In genomic region chr16:58348986-58349385, GRCh38 we compare ENCODE assay signal across 29 cellular contexts. TPM values are rescaled to one million over a fixed set of nuclear protein-coding genes. Genes with fewer than 3 reads are reported as not detected.
A peak's percentile ranks its signal among the peaks of the same experiment; 100 is the strongest.
DNase-seq lines count a peak whose midpoint lies in the region; ATAC-seq, FAIRE-seq and TF ChIP-seq lines count a peak whose summit lies in the region.
"Had no signal": no experiment of that assay in that cellular context is flagged by ENCODE, and none has a peak within 500 bp of the region (broad histone marks: within the 10 kb centered on the region; RNA-seq: fewer than 3 reads in every experiment).

No MANE protein-coding gene starts in this region.

- H3K23ac ChIP-seq in H1 (ENCODE audit: insufficient read length) = no peak overlapping the region

- POLR2A ChIA-PET in H1 (lab: Charles Lee; ENCODE audit: partially characterized antibody) = no interaction called here

- H3K79me2 ChIP-seq in H1 (ENCODE audit: control insufficient read depth in 1 of 2, insufficient read depth in 2 of 2, low read length in 2 of 2) = no peaks in the 10 kb centered on the region

- H2AK5ac ChIP-seq in H1 (ENCODE audit: low read depth, low read length) = no peak overlapping the region

- TF ChIP-seq RAD21 in H1 (IDR thresholded peaks at IDR 0.05 in 1 of 2, conservative IDR thresholded peaks at IDR 0.05 in 1 of 2; ENCODE audit: low read depth in 2 of 2, low read length in 2 of 2) = no peak

- TF ChIP-seq CTCF in H1 (IDR thresholded peaks at IDR 0.05; ENCODE audit: control extremely low read depth in 1 of 3, insufficient read depth in 1 of 3, low read depth in 1 of 3, low read length in 3 of 3) = no peak

- no peak overlapping the region for H2BK5ac ChIP-seq in H1 (ENCODE audit: low read depth, low read length)

- no peak overlapping the region for H3K4me3 ChIP-seq in H1 (ENCODE audit: extremely low read depth in 1 of 4, insufficient read depth in 2 of 4, low read depth in 3 of 4, low read length in 4 of 4)
- H3K4me3 ChIP-seq: A549, gastroesophageal sphincter, GM23338, ovary, vagina had no signal

- no peak overlapping the region for H3K9ac ChIP-seq in H1 (replicated peaks in 1 of 4; ENCODE audit: extremely low read depth in 1 of 4, low read depth in 3 of 4, low read length in 3 of 4)

- no peak for FAIRE-seq in H1 (lab: Jason Lieb, UNC)

- no peak overlapping the region for H3K14ac ChIP-seq in H1 (ENCODE audit: insufficient read length)

- no peak overlapping the region for H3K18ac ChIP-seq in H1 (ENCODE audit: extremely low read depth, low read length)

- no peak overlapping the region for H4K91ac ChIP-seq in H1 (replicated peaks; ENCODE audit: insufficient read length, low read length)

- H3K56ac ChIP-seq in H1 (replicated peaks; ENCODE audit: insufficient read length, low read depth, low read length) = no peak overlapping the region

- H2AFZ ChIP-seq in H1 (ENCODE audit: low read length) = 0 out of 2 replicates have a peak overlapping the region, but pooled peaks have one; percentile 66
- H2AFZ ChIP-seq: GM23338 had no signal

- no peak overlapping the region for H2BK120ac ChIP-seq in H1 (replicated peaks; ENCODE audit: low read depth, low read length)

- no peak overlapping the region for H2BK15ac ChIP-seq in H1 (ENCODE audit: low read length)

- CTCF ChIA-PET in H1 (lab: Charles Lee; ENCODE audit: partially characterized antibody) = interaction anchor here (0.6 to 1.6 kb wide), 4 partner anchors 9 to 313 kb away, joined by 3 to 6 read pairs (median 3); no protein-coding TSS in a partner anchor

- H3K9me3 ChIP-seq in H1 (ENCODE audit: insufficient read depth in 2 of 2, low read depth in 1 of 2, low read length in 1 of 2) = peaks cover 0 to 5% of the 10 kb centered on the region in 2 experiments; a peak in 2 of 4 replicates
- H3K9me3 ChIP-seq: A549, ovary, vagina had no signal

- no peak for TF ChIP-seq EP300 in H1 (IDR thresholded peaks at IDR 0.05; ENCODE audit: borderline replicate concordance in 1 of 2, low read depth in 2 of 2, low read length in 2 of 2)

- H3K27me3 ChIP-seq in H1 (replicated peaks in 1 of 4; ENCODE audit: control insufficient read depth in 3 of 4, extremely low read depth in 1 of 4, insufficient read depth in 3 of 4, low read length in 3 of 4) = peaks cover 0 to 4% (median 0%) of the 10 kb centered on the region in 4 experiments; a peak in 1 of 7 replicates
- H3K27me3 ChIP-seq: ovary, vagina had no signal

- intact Hi-C loops in left colon (cut with DNase I, micrococcal nuclease) = no loop called here

- H3K79me1 ChIP-seq in H1 (ENCODE audit: low read depth, low read length) = no peaks in the 10 kb centered on the region

- no peak overlapping the region for H4K5ac ChIP-seq in H1 (ENCODE audit: insufficient read length, low read depth, low read length)

- no peak overlapping the region for H4K8ac ChIP-seq in H1 (ENCODE audit: extremely low read depth, insufficient read depth, low read length)

- ATAC-seq in HG02759 (IDR thresholded peaks at IDR 0.05; ENCODE audit: unreplicated experiment) (no peak), left colon (no peak)
- ATAC-seq: A549; activated CD4-positive, alpha-beta T cell treated with anti-CD3 and anti-CD28 coated beads for 36 hours; esophagus mucosa; gastroesophageal sphincter; GM23338; Panc1; stimulated activated naive B cell treated with anti-CD40 and anti-IgM and Interleukin-4, amounts not matched to agents 10 μg/mL and 1 μg/mL and 100 μg/mL, for 72 hours had no signal

- no peak overlapping the region for H2BK20ac ChIP-seq in H1 (ENCODE audit: low read length)

- no peaks in the 10 kb centered on the region for H3K36me3 ChIP-seq in H1 (ENCODE audit: control insufficient read depth in 2 of 4, insufficient read depth in 4 of 4, low read length in 3 of 4)
- H3K36me3 ChIP-seq: gastroesophageal sphincter, ovary, vagina had no signal

- H3K4me2 ChIP-seq in H1 (ENCODE audit: insufficient read depth in 1 of 2, low read depth in 2 of 2, low read length in 2 of 2) = no peak overlapping the region
- H3K4me2 ChIP-seq: A549 had no signal

- H4K20me1 ChIP-seq in H1 (replicated peaks in 1 of 2; ENCODE audit: control insufficient read depth in 1 of 2, insufficient read depth in 2 of 2, low read length in 2 of 2) = no peaks in the 10 kb centered on the region

- no peak for TF ChIP-seq POLR2A in H1 (IDR thresholded peaks at IDR 0.05; ENCODE audit: control extremely low read depth in 1 of 2, low read depth in 2 of 2, low read length in 2 of 2)

- no peak overlapping the region for H2BK12ac ChIP-seq in H1 (ENCODE audit: low read depth, low read length)

- no peak overlapping the region for H3K27ac ChIP-seq in H1 (ENCODE audit: low read depth, low read length)
- H3K27ac ChIP-seq: A549, gastroesophageal sphincter, ovary, vagina had no signal

- peak; percentile 7 for DNase-seq in AG08396 (ENCODE audit: low spot score)
- peak; percentile 34 for DNase-seq in HCEC 1CT
- DNase-seq in NCI-H82 treated with DMSO at 0.1 percent for 48 hours (lab: John Stamatoyannopoulos, UW; ENCODE audit: unreplicated experiment) = peak; percentile 54
- DNase-seq in H1 (ENCODE audit: low read depth in 1 of 2, low spot score in 2 of 2) = no peak
- DNase-seq in activated T-cell treated with anti-CD3 and anti-CD28 coated beads for 4 hours = no peak
- DNase-seq in left colon = no peak
- DNase-seq in NCI-H2196 (lab: John Stamatoyannopoulos, UW; ENCODE audit: unreplicated experiment) = no peak
- DNase-seq: activated CD4-positive, alpha-beta T cell treated with anti-CD3 and anti-CD28 coated beads for 36 hours; activated CD8-positive, alpha-beta memory T cell treated with anti-CD3 and anti-CD28 coated beads for 24 hours; activated T-cell treated with anti-CD3 and anti-CD28 coated beads, Interleukin-2, amount 50 U/mL, for 24 hours; effector CD8-positive, alpha-beta T cell; hippocampal formation; NCI-H1092 treated with DMSO at 0.1 percent for 48 hours; NCI-H2029; NK-92 treated with Interleukin-12 subunit alpha and Interleukin-12 subunit beta, amount 100 ng/mL, for 24 hours; ovary; stimulated activated CD4-positive, alpha-beta T cell treated with anti-CD3 and anti-CD28 coated beads, Interleukin-4, amount 100 ng/mL, for 24 hours; stimulated activated naive B cell treated with anti-CD40 and anti-IgM and Interleukin-4, amounts not matched to agents 10 μg/mL and 1 μg/mL and 100 μg/mL, for 72 hours had no signal

- no peak overlapping the region for H3K4ac ChIP-seq in H1 (replicated peaks; ENCODE audit: insufficient read length, low read depth, low read length)

- 70% methylated on average over 3 of the region's 3 CpGs; no CpG with 5 or more reads in 1 of the 2 experiments for WGBS in H1 (ENCODE audit: extremely low coverage in 1 of 2, insufficient coverage in 1 of 2, insufficient read length in 1 of 2, insufficient replicate concordance in 2 of 2, low coverage in 1 of 2, low lambda C conversion rate in 2 of 2, missing lambda C conversion rate in 1 of 2), 2 experiments

- no peaks in the 10 kb centered on the region; the same call in 1 of the 2 replicates for H3K23me2 ChIP-seq in H1 (ENCODE audit: low read depth, low read length)

- peaks cover 0 to 7% (median 3%) of the 10 kb centered on the region in 4 experiments; a peak in 3 of 7 replicates for H3K4me1 ChIP-seq in H1 (replicated peaks in 1 of 4; ENCODE audit: control insufficient read depth in 3 of 4, insufficient read depth in 4 of 4, low read length in 3 of 4)
- H3K4me1 ChIP-seq: A549 had no signal

TF ChIP-seq in H1, 55 proteins besides CTCF, POLR2A, EP300 and RAD21:
- no peak for TF ChIP-seq CTBP2 (IDR thresholded peaks at IDR 0.05; ENCODE audit: borderline replicate concordance, insufficient read depth, insufficient read length, low read length)
- TF ChIP-seq SUZ12 (IDR thresholded peaks at IDR 0.05; ENCODE audit: low read length) = no peak
- no peak for TF ChIP-seq GABPA (IDR thresholded peaks at IDR 0.05; ENCODE audit: borderline replicate concordance, insufficient read depth, low read length)
- no peak for TF ChIP-seq ASH2L (IDR thresholded peaks at IDR 0.05; ENCODE audit: low read length)
- TF ChIP-seq TAF1 (IDR thresholded peaks at IDR 0.05; ENCODE audit: low read depth, low read length) = no peak
- TF ChIP-seq CBX8 (IDR thresholded peaks at IDR 0.05; ENCODE audit: borderline replicate concordance, low read depth, low read length) = no peak
- TF ChIP-seq, protein P1, sequence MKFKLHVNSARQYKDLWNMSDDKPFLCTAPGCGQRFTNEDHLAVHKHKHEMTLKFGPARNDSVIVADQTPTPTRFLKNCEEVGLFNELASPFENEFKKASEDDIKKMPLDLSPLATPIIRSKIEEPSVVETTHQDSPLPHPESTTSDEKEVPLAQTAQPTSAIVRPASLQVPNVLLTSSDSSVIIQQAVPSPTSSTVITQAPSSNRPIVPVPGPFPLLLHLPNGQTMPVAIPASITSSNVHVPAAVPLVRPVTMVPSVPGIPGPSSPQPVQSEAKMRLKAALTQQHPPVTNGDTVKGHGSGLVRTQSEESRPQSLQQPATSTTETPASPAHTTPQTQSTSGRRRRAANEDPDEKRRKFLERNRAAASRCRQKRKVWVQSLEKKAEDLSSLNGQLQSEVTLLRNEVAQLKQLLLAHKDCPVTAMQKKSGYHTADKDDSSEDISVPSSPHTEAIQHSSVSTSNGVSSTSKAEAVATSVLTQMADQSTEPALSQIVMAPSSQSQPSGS (IDR thresholded peaks at IDR 0.05; ENCODE audit: low read length) = no peak
- no peak for TF ChIP-seq CHD1 (IDR thresholded peaks at IDR 0.05; ENCODE audit: low read depth, low read length)

RNA-seq across cellular contexts. Expression of gene GINS3, which starts 43.3 kb away (rescaled TPM):
- 13.4 and 15.4 TPM in 2 replicates for total RNA-seq in H1 (2021; fragmentation: NEBNext Ultra II Directional; extraction: Animal tissue kit (Norgen Biotek cat#: 25700))
- 9.5 and 12.9 TPM in 2 replicates for polyA plus RNA-seq in H1 (2011; rRNA removed)
- polyA plus RNA-seq in H1 (2011; cell fraction: cytosol; rRNA removed) = 11.2 TPM
- polyA plus RNA-seq in H1 (2011; cell fraction: nucleus; rRNA removed) = 9.1 TPM
- polyA plus RNA-seq in H1 (2012, experiment 1 of 2) = 11.9 to 14.8 TPM (median 12.8 TPM) in 4 replicates
- polyA plus RNA-seq in H1 (2012, experiment 2 of 2) = 8.1 TPM
- 12.8 TPM for polyA plus RNA-seq in H1 (2013, experiment 1 of 2)
- 12.1 TPM for polyA plus RNA-seq in H1 (2013, experiment 2 of 2)
- 13.4 and 20.0 TPM in 2 replicates for polyA minus RNA-seq in H1 (2011; rRNA and poly(A)+ RNA removed)
- 7.5 TPM for polyA minus RNA-seq in H1 (2011; cell fraction: cytosol; rRNA and poly(A)+ RNA removed)
- polyA minus RNA-seq in H1 (2011; cell fraction: nucleus; rRNA and poly(A)+ RNA removed) = 7.6 TPM
- 1 to 10 TPM; 2.8 to 3.3 TPM for total RNA-seq in left colon

RNA-seq across cellular contexts. Expression of gene PRSS54, which starts 54.2 kb away (rescaled TPM):
- total RNA-seq in H1 (2021; fragmentation: NEBNext Ultra II Directional; extraction: Animal tissue kit (Norgen Biotek cat#: 25700)) = not detected in 2 replicates
- polyA plus RNA-seq in H1 (2011; rRNA removed) = not detected in 2 replicates
- polyA plus RNA-seq in H1 (2011; cell fraction: cytosol; rRNA removed) = not detected
- not detected for polyA plus RNA-seq in H1 (2011; cell fraction: nucleus; rRNA removed)
- not detected in 4 replicates for polyA plus RNA-seq in H1 (2012, experiment 1 of 2)
- polyA plus RNA-seq in H1 (2012, experiment 2 of 2) = not detected
- not detected for polyA plus RNA-seq in H1 (2013, experiment 1 of 2)
- not detected for polyA plus RNA-seq in H1 (2013, experiment 2 of 2)
- 0.10 TPM in 1 of 2 replicates, not detected in the other for polyA minus RNA-seq in H1 (2011; rRNA and poly(A)+ RNA removed)
- not detected for polyA minus RNA-seq in H1 (2011; cell fraction: cytosol; rRNA and poly(A)+ RNA removed)
- not detected for polyA minus RNA-seq in H1 (2011; cell fraction: nucleus; rRNA and poly(A)+ RNA removed)
- not detected for total RNA-seq in left colon
- total RNA-seq: activated CD4-positive, alpha-beta T cell treated with anti-CD3 and anti-CD28 coated beads for 36 hours; esophagus mucosa; gastroesophageal sphincter; GM23338; liver; ovary; T-helper 1 cell treated with Interleukin-12 subunit alpha and Interleukin-12 subunit beta and Interleukin-4 antibody, amounts not matched to agents 30 ng/mL and 1 ng/mL, for 36 hours; temporal lobe; vagina had no signal
- polyA plus RNA-seq: A549, BJ, GM23338, liver, ovary had no signal

Comparison
In these comparisons a context has a peak if more than half of its experiments do, and no peak if none do; other contexts are left out.
1. DNase-seq: peak in AG08396 (single experiment), HCEC 1CT (single experiment) and NCI-H82 treated with DMSO at 0.1 percent for 48 hours (single experiment); none in H1 (0 of 2), activated T-cell treated with anti-CD3 and anti-CD28 coated beads for 4 hours (single experiment), left colon (0 of 2) and NCI-H2196 (single experiment).